ENCODE assay signal across 1 cellular context in genomic region chr18:48695671-48696070, GRCh38.
TF ChIP-seq lines count a peak whose summit lies in the region.

No MANE protein-coding gene starts in this region.

TF ChIP-seq in HepG2, 621 proteins besides CTCF, POLR2A, EP300 and RAD21 (continued from another document):
- TF ChIP-seq, protein P1, sequence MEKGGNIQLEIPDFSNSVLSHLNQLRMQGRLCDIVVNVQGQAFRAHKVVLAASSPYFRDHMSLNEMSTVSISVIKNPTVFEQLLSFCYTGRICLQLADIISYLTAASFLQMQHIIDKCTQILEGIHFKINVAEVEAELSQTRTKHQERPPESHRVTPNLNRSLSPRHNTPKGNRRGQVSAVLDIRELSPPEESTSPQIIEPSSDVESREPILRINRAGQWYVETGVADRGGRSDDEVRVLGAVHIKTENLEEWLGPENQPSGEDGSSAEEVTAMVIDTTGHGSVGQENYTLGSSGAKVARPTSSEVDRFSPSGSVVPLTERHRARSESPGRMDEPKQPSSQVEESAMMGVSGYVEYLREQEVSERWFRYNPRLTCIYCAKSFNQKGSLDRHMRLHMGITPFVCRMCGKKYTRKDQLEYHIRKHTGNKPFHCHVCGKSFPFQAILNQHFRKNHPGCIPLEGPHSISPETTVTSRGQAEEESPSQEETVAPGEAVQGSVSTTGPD (CRISPR knock-in tag; IDR thresholded peaks at IDR 0.05) = no peak
- TF ChIP-seq, protein P2, sequence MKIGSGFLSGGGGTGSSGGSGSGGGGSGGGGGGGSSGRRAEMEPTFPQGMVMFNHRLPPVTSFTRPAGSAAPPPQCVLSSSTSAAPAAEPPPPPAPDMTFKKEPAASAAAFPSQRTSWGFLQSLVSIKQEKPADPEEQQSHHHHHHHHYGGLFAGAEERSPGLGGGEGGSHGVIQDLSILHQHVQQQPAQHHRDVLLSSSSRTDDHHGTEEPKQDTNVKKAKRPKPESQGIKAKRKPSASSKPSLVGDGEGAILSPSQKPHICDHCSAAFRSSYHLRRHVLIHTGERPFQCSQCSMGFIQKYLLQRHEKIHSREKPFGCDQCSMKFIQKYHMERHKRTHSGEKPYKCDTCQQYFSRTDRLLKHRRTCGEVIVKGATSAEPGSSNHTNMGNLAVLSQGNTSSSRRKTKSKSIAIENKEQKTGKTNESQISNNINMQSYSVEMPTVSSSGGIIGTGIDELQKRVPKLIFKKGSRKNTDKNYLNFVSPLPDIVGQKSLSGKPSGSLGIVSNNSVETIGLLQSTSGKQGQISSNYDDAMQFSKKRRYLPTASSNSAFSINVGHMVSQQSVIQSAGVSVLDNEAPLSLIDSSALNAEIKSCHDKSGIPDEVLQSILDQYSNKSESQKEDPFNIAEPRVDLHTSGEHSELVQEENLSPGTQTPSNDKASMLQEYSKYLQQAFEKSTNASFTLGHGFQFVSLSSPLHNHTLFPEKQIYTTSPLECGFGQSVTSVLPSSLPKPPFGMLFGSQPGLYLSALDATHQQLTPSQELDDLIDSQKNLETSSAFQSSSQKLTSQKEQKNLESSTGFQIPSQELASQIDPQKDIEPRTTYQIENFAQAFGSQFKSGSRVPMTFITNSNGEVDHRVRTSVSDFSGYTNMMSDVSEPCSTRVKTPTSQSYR (CRISPR knock-in tag; IDR thresholded peaks at IDR 0.05; ENCODE audit: borderline replicate concordance) = no peak
- no peak for TF ChIP-seq TFAP4 (IDR thresholded peaks at IDR 0.05; ENCODE audit: borderline replicate concordance, low read depth)
- no peak for TF ChIP-seq FOSL1 (CRISPR knock-in tag; IDR thresholded peaks at IDR 0.05; ENCODE audit: borderline replicate concordance)
- TF ChIP-seq ZNF775 (CRISPR knock-in tag; IDR thresholded peaks at IDR 0.05; ENCODE audit: borderline replicate concordance) = no peak
- TF ChIP-seq THAP11 (CRISPR knock-in tag; IDR thresholded peaks at IDR 0.05) = no peak
- no peak for TF ChIP-seq ZSCAN22 (CRISPR knock-in tag; IDR thresholded peaks at IDR 0.05)
